In the genomic region with DNA sequence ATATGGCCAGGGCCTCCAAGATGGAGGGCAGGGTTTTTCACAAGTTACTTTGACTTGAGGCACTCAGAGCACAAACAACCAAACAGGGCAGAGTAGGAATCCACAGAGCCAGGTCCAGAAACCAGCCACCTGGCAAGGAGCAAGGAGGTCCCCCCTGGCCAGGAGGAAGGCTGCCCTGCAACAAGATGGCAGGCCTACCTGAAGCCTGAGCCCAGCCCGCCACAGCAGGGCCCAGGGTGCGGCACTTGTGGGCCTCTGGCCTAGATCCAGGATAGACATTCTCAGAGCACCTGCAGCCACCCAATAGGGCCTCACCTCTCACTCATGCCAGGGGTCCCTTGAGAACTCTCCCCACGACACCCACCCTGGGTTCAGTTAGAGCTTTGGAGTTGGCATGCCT, we compare ENCODE assay signal across 1 cellular context.
TF ChIP-seq lines count a peak whose summit lies in the region.

No MANE protein-coding gene starts in this region.

TF ChIP-seq in H1, 55 proteins besides CTCF, POLR2A, EP300 and RAD21:
- TF ChIP-seq BRCA1 (IDR thresholded peaks at IDR 0.05; ENCODE audit: low read depth, low read length) (no peak), BACH1 (IDR thresholded peaks at IDR 0.05; ENCODE audit: low read length) (no peak), SIRT6 (IDR thresholded peaks at IDR 0.05; ENCODE audit: low read length) (no peak), GABPA (IDR thresholded peaks at IDR 0.05; ENCODE audit: borderline replicate concordance, insufficient read depth, low read length) (no peak), SIX5 (IDR thresholded peaks at IDR 0.05; ENCODE audit: low read depth, low read length) (no peak), SIN3A (conservative IDR thresholded peaks at IDR 0.05 in 1 of 2, IDR thresholded peaks at IDR 0.05 in 1 of 2; ENCODE audit: low read depth in 1 of 2, low read length in 2 of 2) (no peak), KDM5A (IDR thresholded peaks at IDR 0.05; ENCODE audit: low read length) (no peak), RFX5 (IDR thresholded peaks at IDR 0.05; ENCODE audit: borderline replicate concordance, low read depth, low read length) (no peak), HDAC6 (IDR thresholded peaks at IDR 0.05; ENCODE audit: low read depth, low read length) (no peak), ASH2L (IDR thresholded peaks at IDR 0.05; ENCODE audit: low read length) (no peak), RNF2 (IDR thresholded peaks at IDR 0.05; ENCODE audit: borderline replicate concordance, low read depth, low read length, missing control alignments, poor library complexity, severe bottlenecking) (no peak), RXRA (IDR thresholded peaks at IDR 0.05; ENCODE audit: insufficient read depth, low read depth, low read length) (no peak), CBX8 (IDR thresholded peaks at IDR 0.05; ENCODE audit: borderline replicate concordance, low read depth, low read length) (no peak)
